Comparison of ENCODE assay signal across 29 cellular contexts in the genomic region with DNA sequence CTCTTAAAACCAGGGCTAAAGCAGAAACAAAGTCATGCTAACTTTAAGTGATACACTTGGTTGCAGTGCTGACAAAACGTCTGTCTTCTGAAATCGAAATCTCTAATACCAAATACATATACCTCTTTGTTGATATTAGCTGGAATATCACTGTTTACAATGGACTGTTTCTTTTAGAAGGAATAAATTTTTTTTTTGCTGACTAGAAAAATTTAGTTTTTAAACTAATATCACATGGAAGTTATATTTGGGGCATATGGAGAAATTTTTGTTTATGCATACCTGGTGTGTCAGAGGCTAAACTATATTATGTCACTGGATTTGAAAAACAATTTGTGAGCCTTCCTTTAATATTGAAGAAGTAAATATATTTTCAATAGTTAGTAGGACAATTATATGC.
"Had no signal": no experiment of that assay in that cellular context is flagged by ENCODE, and none has a peak within 500 bp of the region (broad histone marks: within the 10 kb centered on the region; RNA-seq: fewer than 3 reads in every experiment).

No MANE protein-coding gene starts in this region.

- DNase-seq: activated CD4-positive, alpha-beta T cell treated with anti-CD3 and anti-CD28 coated beads for 36 hours; activated CD4-positive, alpha-beta T cell treated with anti-CD3 and anti-CD28 coated beads, Interleukin-2, amount 10 ng/mL, durations not matched to agents 7 days and 5 days; activated CD4-positive, alpha-beta T cell treated with anti-CD3 and anti-CD28 coated beads, Interleukin-2, amount 50 U/mL, for 48 hours; activated CD8-positive, alpha-beta T cell treated with anti-CD3 and anti-CD28 coated beads, Interleukin-2, amount 10 ng/mL, durations not matched to agents 7 days and 5 days; activated gamma-delta T cell treated with Interleukin-2 at 50 U/mL for 16 hours; activated naive CD4-positive, alpha-beta T cell treated with anti-CD3 and anti-CD28 coated beads for 36 hours; activated naive CD8-positive, alpha-beta T cell treated with anti-CD3 and anti-CD28 coated beads, Interleukin-2, amount 50 U/mL, for 24 hours; activated T-cell treated with anti-CD3 and anti-CD28 coated beads, Interleukin-2, amount 50 U/mL, for 24 hours; anterior cingulate cortex; central memory CD4-positive, alpha-beta T cell; Kasumi-1; MM.1S; MV-4-11; NCI-H1092; NCI-H1436 treated with DMSO at 0.1 percent for 48 hours; NCI-H1694 treated with DMSO at 0.1 percent for 48 hours; NCI-H2029; NCI-H345; NCI-H524 treated with DMSO at 0.1 percent for 48 hours; SHP77 treated with DMSO at 0.1 percent for 48 hours; SK-N-SH had no signal

- H3K27ac ChIP-seq: SJSA1 had no signal

- H3K27me3 Mint-ChIP-seq: activated CD4-positive, alpha-beta T cell treated with anti-CD3 and anti-CD28 coated beads for 36 hours; activated CD4-positive, alpha-beta T cell treated with anti-CD3 and anti-CD28 coated beads, Interleukin-2, amount 10 ng/mL, durations not matched to agents 7 days and 5 days; activated naive CD8-positive, alpha-beta T cell; activated naive CD8-positive, alpha-beta T cell treated with anti-CD3 and anti-CD28 coated beads, Interleukin-2, amount 50 U/mL, for 24 hours; activated T-cell treated with anti-CD3 and anti-CD28 coated beads, Interleukin-2, amount 50 U/mL, for 24 hours; brain had no signal

- H3K9ac ChIP-seq: SK-N-SH had no signal

- H3K27me3 ChIP-seq: SJSA1 had no signal

- H3K9me3 Mint-ChIP-seq: activated CD4-positive, alpha-beta T cell treated with anti-CD3 and anti-CD28 coated beads, Interleukin-2, amount 10 ng/mL, durations not matched to agents 7 days and 5 days; activated naive CD4-positive, alpha-beta T cell treated with anti-CD3 and anti-CD28 coated beads for 36 hours; activated naive CD8-positive, alpha-beta T cell treated with anti-CD3 and anti-CD28 coated beads, Interleukin-2, amount 50 U/mL, for 24 hours; activated T-cell treated with anti-CD3 and anti-CD28 coated beads, Interleukin-2, amount 50 U/mL, for 24 hours; T-helper 1 cell treated with Interleukin-12 subunit alpha and Interleukin-12 subunit beta and Interleukin-4 antibody, amounts not matched to agents 30 μg/mL and 1 μg/mL, for 36 hours; T-helper 2 cell treated with Interferon-gamma antibody and Interleukin-4, amounts not matched to agents 5 μg/mL and 100 μg/mL, for 36 hours had no signal

- ATAC-seq: activated CD4-positive, alpha-beta T cell treated with anti-CD3 and anti-CD28 coated beads for 36 hours; activated CD4-positive, CD25-positive, alpha-beta regulatory T cell treated with anti-CD3 and anti-CD28 coated beads, Interleukin-2, amount 50 U/mL, for 24 hours; activated CD8-positive, alpha-beta T cell treated with anti-CD3 and anti-CD28 coated beads, Interleukin-2, amount 10 ng/mL, durations not matched to agents 7 days and 5 days; activated naive CD8-positive, alpha-beta T cell treated with anti-CD3 and anti-CD28 coated beads, Interleukin-2, amount 50 U/mL, for 24 hours; Panc1 had no signal

- H3K4me3 Mint-ChIP-seq: activated CD4-positive, alpha-beta T cell treated with anti-CD3 and anti-CD28 coated beads for 36 hours; activated CD4-positive, alpha-beta T cell treated with anti-CD3 and anti-CD28 coated beads, Interleukin-2, amount 10 ng/mL, durations not matched to agents 7 days and 5 days; activated CD8-positive, alpha-beta T cell treated with anti-CD3 and anti-CD28 coated beads, Interleukin-2, amount 10 ng/mL, durations not matched to agents 7 days and 5 days; activated naive CD4-positive, alpha-beta T cell treated with anti-CD3 and anti-CD28 coated beads for 36 hours; activated naive CD8-positive, alpha-beta T cell; activated naive CD8-positive, alpha-beta T cell treated with anti-CD3 and anti-CD28 coated beads, Interleukin-2, amount 50 U/mL, for 24 hours; activated T-cell treated with anti-CD3 and anti-CD28 coated beads, Interleukin-2, amount 50 U/mL, for 24 hours; brain; T-helper 1 cell treated with Interleukin-12 subunit alpha and Interleukin-12 subunit beta and Interleukin-4 antibody, amounts not matched to agents 30 μg/mL and 1 μg/mL, for 36 hours; T-helper 2 cell treated with Interferon-gamma antibody and Interleukin-4, amounts not matched to agents 5 μg/mL and 100 μg/mL, for 36 hours had no signal

- H3K9me3 ChIP-seq: SJSA1, SK-N-SH had no signal

- FAIRE-seq: TTC549 had no signal

- H3K27ac Mint-ChIP-seq: activated CD4-positive, alpha-beta T cell treated with anti-CD3 and anti-CD28 coated beads for 36 hours; activated CD4-positive, alpha-beta T cell treated with anti-CD3 and anti-CD28 coated beads, Interleukin-2, amount 10 ng/mL, durations not matched to agents 7 days and 5 days; activated CD8-positive, alpha-beta T cell treated with anti-CD3 and anti-CD28 coated beads, Interleukin-2, amount 10 ng/mL, durations not matched to agents 7 days and 5 days; activated naive CD4-positive, alpha-beta T cell treated with anti-CD3 and anti-CD28 coated beads for 36 hours; activated naive CD8-positive, alpha-beta T cell; activated naive CD8-positive, alpha-beta T cell treated with anti-CD3 and anti-CD28 coated beads, Interleukin-2, amount 50 U/mL, for 24 hours; activated T-cell treated with anti-CD3 and anti-CD28 coated beads, Interleukin-2, amount 50 U/mL, for 24 hours; brain; T-helper 1 cell treated with Interleukin-12 subunit alpha and Interleukin-12 subunit beta and Interleukin-4 antibody, amounts not matched to agents 30 μg/mL and 1 μg/mL, for 36 hours; T-helper 2 cell treated with Interferon-gamma antibody and Interleukin-4, amounts not matched to agents 5 μg/mL and 100 μg/mL, for 36 hours had no signal

- H3K4me2 ChIP-seq: SK-N-SH had no signal

- H3K4me3 ChIP-seq: SJSA1 had no signal
